23 cellular contexts compared by ENCODE assay signal in the genomic region with DNA sequence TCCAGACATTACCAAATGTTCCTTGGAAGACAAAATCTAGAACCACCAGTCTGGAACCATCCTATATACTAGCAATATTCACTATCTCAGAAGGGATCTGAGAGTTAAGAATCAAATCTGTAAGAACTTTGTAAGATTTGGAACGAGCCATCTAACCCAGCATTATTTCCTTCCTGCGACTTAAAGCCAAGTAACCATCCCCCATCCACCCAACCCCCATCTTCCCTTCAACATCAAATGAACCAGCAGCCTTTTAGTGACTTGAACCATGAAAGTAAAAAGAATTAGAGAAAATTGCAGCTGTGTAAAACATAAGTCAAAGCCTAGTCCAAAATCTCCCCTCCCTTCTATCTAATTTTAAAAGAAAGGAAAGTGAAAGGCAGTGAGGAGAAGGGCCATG. TPM values are rescaled to one million over a fixed set of nuclear protein-coding genes. Genes with fewer than 3 reads are reported as not detected.
"Had no signal": no experiment of that assay in that cellular context is flagged by ENCODE, and none has a peak within 500 bp of the region (broad histone marks: within the 10 kb centered on the region; RNA-seq: fewer than 3 reads in every experiment).

No MANE protein-coding gene starts in this region.

- H3K4me1 ChIP-seq: breast epithelium, esophagus muscularis mucosa, gastroesophageal sphincter, psoas muscle had no signal

- H3K36me3 ChIP-seq: breast epithelium, esophagus muscularis mucosa, gastroesophageal sphincter, heart right ventricle, suprapubic skin had no signal

- H3K9me3 Mint-ChIP-seq: activated T-helper 1 cell treated with anti-CD3 and anti-CD28 coated beads, Interleukin-12 subunit alpha, Interleukin-12 subunit beta, Interleukin-2, Interleukin-4 antibody, amounts not matched to agents 30 ng/mL and 10 ng/mL and 1 ng/mL, durations not matched to agents 14 hours and 24 hours and 36 hours; naive thymus-derived CD8-positive, alpha-beta T cell; stimulated activated naive CD8-positive, alpha-beta T cell treated with anti-CD3 and anti-CD28 coated beads, Interleukin-15, amount 100 ng/mL, for 72 hours had no signal

- H3K4me3 ChIP-seq: breast epithelium, esophagus muscularis mucosa, gastroesophageal sphincter, heart right ventricle, psoas muscle, suprapubic skin had no signal

- H3K27ac ChIP-seq: breast epithelium, esophagus muscularis mucosa, gastroesophageal sphincter, heart right ventricle, psoas muscle, suprapubic skin had no signal

- H3K27ac Mint-ChIP-seq: stimulated activated naive CD8-positive, alpha-beta T cell treated with anti-CD3 and anti-CD28 coated beads, Interleukin-15, amount 100 ng/mL, for 72 hours had no signal

- ATAC-seq: gastroesophageal sphincter; heart right ventricle; left cardiac atrium; naive thymus-derived CD8-positive, alpha-beta T cell; psoas muscle; right cardiac atrium; stimulated activated naive CD8-positive, alpha-beta T cell treated with anti-CD3 and anti-CD28 coated beads, Interleukin-15, amount 100 ng/mL, for 72 hours had no signal

- H3K9me3 ChIP-seq: breast epithelium, esophagus muscularis mucosa, gastroesophageal sphincter, heart right ventricle, psoas muscle, suprapubic skin had no signal

- H3K4me3 Mint-ChIP-seq: activated T-helper 1 cell treated with anti-CD3 and anti-CD28 coated beads, Interleukin-12 subunit alpha, Interleukin-12 subunit beta, Interleukin-2, Interleukin-4 antibody, amounts not matched to agents 30 ng/mL and 10 ng/mL and 1 ng/mL, durations not matched to agents 14 hours and 24 hours and 36 hours; stimulated activated naive CD8-positive, alpha-beta T cell treated with anti-CD3 and anti-CD28 coated beads, Interleukin-15, amount 100 ng/mL, for 72 hours; type B pancreatic cell had no signal

- H3K36me3 Mint-ChIP-seq: naive thymus-derived CD8-positive, alpha-beta T cell had no signal

- DNase-seq: activated CD4-positive, alpha-beta T cell treated with anti-CD3 and anti-CD28 coated beads, Interleukin-2, amount 50 U/mL, for 4 hours; activated CD4-positive, CD25-positive, alpha-beta regulatory T cell treated with anti-CD3 and anti-CD28 coated beads, Interleukin-2, amount 50 U/mL, for 72 hours; activated T-cell treated with anti-CD3 and anti-CD28 coated beads for 4 hours; cerebellar nuclear complex; effector memory CD4-positive, alpha-beta T cell; heart right ventricle; left cardiac atrium; mesendoderm; naive thymus-derived CD8-positive, alpha-beta T cell; psoas muscle; right cardiac atrium; small intestine; stimulated activated CD4-positive, alpha-beta T cell treated with anti-CD3 and anti-CD28 coated beads, Interleukin-15, amount 100 ng/mL, for 24 hours; stimulated activated CD4-positive, alpha-beta T cell treated with anti-CD3 and anti-CD28 coated beads, Interleukin-2, amount 100 ng/mL, for 48 hours; stimulated activated naive CD8-positive, alpha-beta T cell treated with anti-CD3 and anti-CD28 coated beads, Interleukin-15, amount 100 ng/mL, for 72 hours; T1000 had no signal

- H3K27me3 Mint-ChIP-seq: type B pancreatic cell had no signal

- H3K27me3 ChIP-seq: breast epithelium, esophagus muscularis mucosa, gastroesophageal sphincter, suprapubic skin had no signal

RNA-seq across cellular contexts. Expression of gene RBM47, which starts 15.6 kb away (rescaled TPM):
- total RNA-seq: endothelial cell of umbilical vein had no signal
